In genomic region chr1:47445823-47446567, GRCh38 we compare ENCODE assay signal across 16 cellular contexts. TPM values are rescaled to one million over a fixed set of nuclear protein-coding genes. Genes with fewer than 3 reads are reported as not detected.
"Had no signal": no experiment of that assay in that cellular context is flagged by ENCODE, and none has a peak within 500 bp of the region (broad histone marks: within the 10 kb centered on the region; RNA-seq: fewer than 3 reads in every experiment).

No MANE protein-coding gene starts in this region.

- H3K27ac Mint-ChIP-seq: activated naive CD8-positive, alpha-beta T cell treated with anti-CD3 and anti-CD28 coated beads for 36 hours; nephron progenitor cell had no signal

- H3K4me3 Mint-ChIP-seq: nephron progenitor cell had no signal

- H3K27me3 Mint-ChIP-seq: activated naive CD8-positive, alpha-beta T cell treated with anti-CD3 and anti-CD28 coated beads for 36 hours had no signal

- DNase-seq: activated CD4-positive, alpha-beta memory T cell treated with anti-CD3 and anti-CD28 coated beads for 36 hours; activated gamma-delta T cell; activated naive CD8-positive, alpha-beta T cell treated with anti-CD3 and anti-CD28 coated beads for 36 hours; activated T-cell treated with anti-CD3 and anti-CD28 coated beads, Interleukin-2, amount 50 U/mL, for 4 hours; aorta; hippocampal formation; lower lobe of right lung; nephron progenitor cell; pancreas; stimulated activated CD4-positive, alpha-beta T cell treated with anti-CD3 and anti-CD28 coated beads, Interleukin-12 subunit alpha, Interleukin-12 subunit beta, amount 100 ng/mL, for 4 hours; stimulated activated naive CD8-positive, alpha-beta T cell treated with anti-CD3 and anti-CD28 coated beads, Interleukin-15, Interleukin-2, amounts not matched to agents 100 U/mL and 50 U/mL, for 24 hours had no signal

- H3K9me3 Mint-ChIP-seq: activated CD4-positive, alpha-beta memory T cell treated with anti-CD3 and anti-CD28 coated beads for 36 hours; activated naive CD8-positive, alpha-beta T cell treated with anti-CD3 and anti-CD28 coated beads for 36 hours; activated T-cell treated with anti-CD3 and anti-CD28 coated beads, Interleukin-2, amount 50 U/mL, for 4 hours; nephron progenitor cell had no signal

- ATAC-seq: activated T-cell treated with anti-CD3 and anti-CD28 coated beads, Interleukin-2, amount 50 U/mL, for 4 hours; esophagus mucosa; lower lobe of right lung; stimulated activated naive CD8-positive, alpha-beta T cell treated with anti-CD3 and anti-CD28 coated beads, Interleukin-15, Interleukin-2, amounts not matched to agents 100 U/mL and 50 U/mL, for 24 hours had no signal

- H3K36me3 Mint-ChIP-seq: activated CD4-positive, alpha-beta memory T cell treated with anti-CD3 and anti-CD28 coated beads for 36 hours; activated naive CD8-positive, alpha-beta T cell treated with anti-CD3 and anti-CD28 coated beads for 36 hours had no signal

RNA-seq across cellular contexts. Expression of gene FOXD2, which starts 8.2 kb away (rescaled TPM):
- total RNA-seq: bronchial epithelial cell had no signal

RNA-seq across cellular contexts. Expression of gene FOXE3, which starts 29.9 kb away (rescaled TPM):
- total RNA-seq: activated CD4-positive, alpha-beta memory T cell treated with anti-CD3 and anti-CD28 coated beads for 36 hours; activated naive CD8-positive, alpha-beta T cell treated with anti-CD3 and anti-CD28 coated beads for 36 hours; activated T-cell treated with anti-CD3 and anti-CD28 coated beads, Interleukin-2, amount 50 U/mL, for 4 hours; aorta; bronchial epithelial cell; esophagus mucosa; glomerular endothelial cell; lower lobe of right lung; mononuclear cell; pancreas; ureter had no signal
- polyA plus RNA-seq: aorta, pancreas had no signal
